Comparison of ENCODE assay signal across 22 cellular contexts in genomic region chr14:33917664-33918063, GRCh38. TPM values are rescaled to one million over a fixed set of nuclear protein-coding genes. Genes with fewer than 3 reads are reported as not detected.
DNase-seq lines count a peak whose midpoint lies in the region; ATAC-seq, FAIRE-seq and TF ChIP-seq lines count a peak whose summit lies in the region.
"Had no signal": no experiment of that assay in that cellular context is flagged by ENCODE, and none has a peak within 500 bp of the region (broad histone marks: within the 10 kb centered on the region; RNA-seq: fewer than 3 reads in every experiment).

No MANE protein-coding gene starts in this region.

- H2BK15ac ChIP-seq in H1 (ENCODE audit: low read length) (no peak overlapping the region), mesendoderm (replicated peaks; ENCODE audit: low read depth) (no peak overlapping the region)

- no peaks in the 10 kb centered on the region for H3K9me3 Mint-ChIP-seq in stimulated activated naive CD8-positive, alpha-beta T cell treated with anti-CD3 and anti-CD28 coated beads, Interleukin-15, amount 100 ng/mL, for 72 hours
- H3K9me3 Mint-ChIP-seq: activated T-helper 2 cell treated with anti-CD3 and anti-CD28 coated beads, Interferon-gamma antibody, Interleukin-2, Interleukin-4, amounts not matched to agents 10 μg/mL and 5 μg/mL and 100 μg/mL, durations not matched to agents 14 hours and 24 hours and 36 hours had no signal

- 88% methylated on average over 1 of the region's 1 CpG; no CpG with 5 or more reads in 1 of the 2 experiments for WGBS in H1 (ENCODE audit: extremely low coverage in 1 of 2, insufficient coverage in 1 of 2, insufficient read length in 1 of 2, insufficient replicate concordance in 2 of 2, low coverage in 1 of 2, low lambda C conversion rate in 2 of 2, missing lambda C conversion rate in 1 of 2), 2 experiments
- WGBS in mesendoderm (ENCODE audit: extremely low coverage, insufficient coverage, low lambda C conversion rate) = no CpG with 5 or more reads among the region's 1 CpG

- H3K27ac Mint-ChIP-seq in stimulated activated naive CD8-positive, alpha-beta T cell treated with anti-CD3 and anti-CD28 coated beads, Interleukin-15, amount 100 ng/mL, for 72 hours = no peak overlapping the region
- H3K27ac Mint-ChIP-seq: activated CD4-positive, alpha-beta T cell treated with anti-CD3 and anti-CD28 coated beads, Interleukin-2, amount 10 ng/mL, durations not matched to agents 7 days and 5 days; activated naive CD8-positive, alpha-beta T cell; activated T-helper 2 cell treated with anti-CD3 and anti-CD28 coated beads, Interferon-gamma antibody, Interleukin-2, Interleukin-4, amounts not matched to agents 10 μg/mL and 5 μg/mL and 100 μg/mL, durations not matched to agents 14 hours and 24 hours and 36 hours had no signal

- H3K27me3 Mint-ChIP-seq in stimulated activated naive CD8-positive, alpha-beta T cell treated with anti-CD3 and anti-CD28 coated beads, Interleukin-15, amount 100 ng/mL, for 72 hours = no peaks in the 10 kb centered on the region
- H3K27me3 Mint-ChIP-seq: activated naive CD8-positive, alpha-beta T cell had no signal

- H2BK5ac ChIP-seq in H1 (ENCODE audit: low read depth, low read length) = peak overlapping the region; percentile 44; the same call in 1 of the 2 replicates
- H2BK5ac ChIP-seq in mesendoderm (ENCODE audit: low read length) = no peak overlapping the region

- H3K4me1 ChIP-seq in H1 (replicated peaks in 1 of 4; ENCODE audit: control insufficient read depth in 3 of 4, insufficient read depth in 4 of 4, low read length in 3 of 4) (peaks cover 0 to 7% (median 4%) of the 10 kb centered on the region in 4 experiments; a peak in 4 of 7 replicates), mesendoderm (ENCODE audit: control insufficient read depth, low read depth, low read length) (peaks cover 7% of the 10 kb centered on the region), upper lobe of right lung (peaks cover 6% of the 10 kb centered on the region), uterus (no peaks in the 10 kb centered on the region)

- intact Hi-C loops in upper lobe of right lung (cut with DNase I) (no loop called here), uterus (cut with DNase I; ENCODE audit: low total_unique reads) (no loop called here)

- no peak overlapping the region for H3K4me3 Mint-ChIP-seq in stimulated activated naive CD8-positive, alpha-beta T cell treated with anti-CD3 and anti-CD28 coated beads, Interleukin-15, amount 100 ng/mL, for 72 hours
- H3K4me3 Mint-ChIP-seq: activated CD4-positive, alpha-beta T cell treated with anti-CD3 and anti-CD28 coated beads, Interleukin-2, amount 10 ng/mL, durations not matched to agents 7 days and 5 days; activated naive CD8-positive, alpha-beta T cell had no signal

- H3K4me1 Mint-ChIP-seq in stimulated activated naive CD8-positive, alpha-beta T cell treated with anti-CD3 and anti-CD28 coated beads, Interleukin-15, amount 100 ng/mL, for 72 hours = no peaks in the 10 kb centered on the region

- H2AK5ac ChIP-seq in H1 (ENCODE audit: low read depth, low read length) (no peak overlapping the region), mesendoderm (ENCODE audit: low read length) (no peak overlapping the region)

- H3K4me2 ChIP-seq in H1 (ENCODE audit: insufficient read depth in 1 of 2, low read depth in 2 of 2, low read length in 2 of 2) (no peak overlapping the region), mesendoderm (ENCODE audit: low read length) (no peak overlapping the region)

- CTCF ChIA-PET in H1 (lab: Charles Lee; ENCODE audit: partially characterized antibody) = interaction anchor here (1.5 to 2.8 kb wide), 2 partner anchors 9 to 15 kb away, joined by 4 to 11 read pairs; no protein-coding TSS in a partner anchor

- peaks cover 0 to 2% (median 0%) of the 10 kb centered on the region in 4 experiments; a peak in 1 of 8 replicates for H3K36me3 ChIP-seq in H1 (ENCODE audit: control insufficient read depth in 2 of 4, insufficient read depth in 4 of 4, low read length in 3 of 4)
- no peaks in the 10 kb centered on the region for H3K36me3 ChIP-seq in mesendoderm (ENCODE audit: control insufficient read depth, insufficient read depth, low read length)
- no peaks in the 10 kb centered on the region for H3K36me3 ChIP-seq in upper lobe of right lung
- no peaks in the 10 kb centered on the region for H3K36me3 ChIP-seq in uterus
- H3K36me3 ChIP-seq: gastrocnemius medialis, ovary had no signal

- no peak overlapping the region for H4K91ac ChIP-seq in H1 (replicated peaks; ENCODE audit: insufficient read length, low read length)

- no peaks in the 10 kb centered on the region for H4K20me1 ChIP-seq in H1 (replicated peaks in 1 of 2; ENCODE audit: control insufficient read depth in 1 of 2, insufficient read depth in 2 of 2, low read length in 2 of 2)

- no peak for FAIRE-seq in H1 (lab: Jason Lieb, UNC)
- FAIRE-seq: GM12891 had no signal

- H3K79me2 ChIP-seq in H1 (ENCODE audit: control insufficient read depth in 1 of 2, insufficient read depth in 2 of 2, low read length in 2 of 2) (no peaks in the 10 kb centered on the region), mesendoderm (ENCODE audit: control insufficient read depth, insufficient read depth, low read length) (no peaks in the 10 kb centered on the region)

- H3K18ac ChIP-seq in H1 (ENCODE audit: extremely low read depth, low read length) = no peak overlapping the region
- peak overlapping the region; percentile 44 for H3K18ac ChIP-seq in mesendoderm (ENCODE audit: low read length)

- POLR2A ChIA-PET in H1 (lab: Charles Lee; ENCODE audit: partially characterized antibody) = interaction anchor here (0.7 kb wide), 1 partner anchor 86 kb away, joined by 3 read pairs; no protein-coding TSS in a partner anchor

- H3K9ac ChIP-seq in H1 (replicated peaks in 1 of 4; ENCODE audit: extremely low read depth in 1 of 4, low read depth in 3 of 4, low read length in 3 of 4) (no peak overlapping the region), mesendoderm (ENCODE audit: low read length) (no peak overlapping the region)

- no peak overlapping the region for H3K27ac ChIP-seq in H1 (ENCODE audit: low read depth, low read length)
- H3K27ac ChIP-seq in mesendoderm (ENCODE audit: low read depth, low read length) = no peak overlapping the region
- H3K27ac ChIP-seq in upper lobe of right lung = peak overlapping the region; percentile 51
- peak overlapping the region in 1 of 2 donors; percentile 34 for H3K27ac ChIP-seq in uterus
- H3K27ac ChIP-seq: ovary had no signal

- H3K9me3 ChIP-seq in H1 (ENCODE audit: insufficient read depth in 2 of 2, low read depth in 1 of 2, low read length in 1 of 2) = no peaks in the 10 kb centered on the region
- H3K9me3 ChIP-seq in upper lobe of right lung = no peaks in the 10 kb centered on the region
- H3K9me3 ChIP-seq in uterus = no peaks in the 10 kb centered on the region
- H3K9me3 ChIP-seq: gastrocnemius medialis, ovary had no signal

- H3K23ac ChIP-seq in H1 (ENCODE audit: insufficient read length) = no peak overlapping the region
- H3K23ac ChIP-seq in mesendoderm (ENCODE audit: low read length) = no peak overlapping the region

- TF ChIP-seq CTCF in H1 (IDR thresholded peaks at IDR 0.05; ENCODE audit: control extremely low read depth in 1 of 3, insufficient read depth in 1 of 3, low read depth in 1 of 3, low read length in 3 of 3) = no peak
- TF ChIP-seq CTCF in upper lobe of right lung (IDR thresholded peaks at IDR 0.05) = no peak
- no peak for TF ChIP-seq CTCF in uterus (IDR thresholded peaks at IDR 0.05)

- TF ChIP-seq RAD21 in H1 (IDR thresholded peaks at IDR 0.05 in 1 of 2, conservative IDR thresholded peaks at IDR 0.05 in 1 of 2; ENCODE audit: low read depth in 2 of 2, low read length in 2 of 2) = no peak

- no peaks in the 10 kb centered on the region for H3K23me2 ChIP-seq in H1 (ENCODE audit: low read depth, low read length)

- H2AFZ ChIP-seq in H1 (ENCODE audit: low read length) = no peak overlapping the region

- H3K14ac ChIP-seq in H1 (ENCODE audit: insufficient read length) = no peak overlapping the region

- no peaks in the 10 kb centered on the region for H3K27me3 ChIP-seq in H1 (replicated peaks in 1 of 4; ENCODE audit: control insufficient read depth in 3 of 4, extremely low read depth in 1 of 4, insufficient read depth in 3 of 4, low read length in 3 of 4)
- H3K27me3 ChIP-seq in mesendoderm (ENCODE audit: insufficient read depth, low read length, poor library complexity) = no peaks in the 10 kb centered on the region
- H3K27me3 ChIP-seq in upper lobe of right lung = no peaks in the 10 kb centered on the region
- H3K27me3 ChIP-seq in uterus = no peaks in the 10 kb centered on the region
- H3K27me3 ChIP-seq: gastrocnemius medialis, ovary had no signal

- no peak for TF ChIP-seq EP300 in H1 (IDR thresholded peaks at IDR 0.05; ENCODE audit: borderline replicate concordance in 1 of 2, low read depth in 2 of 2, low read length in 2 of 2)

- H3K4me3 ChIP-seq in H1 (ENCODE audit: extremely low read depth in 1 of 4, insufficient read depth in 2 of 4, low read depth in 3 of 4, low read length in 4 of 4) = no peak overlapping the region
- no peak overlapping the region for H3K4me3 ChIP-seq in mesendoderm (ENCODE audit: low read length)
- H3K4me3 ChIP-seq in upper lobe of right lung = no peak overlapping the region
- no peak overlapping the region for H3K4me3 ChIP-seq in uterus
- H3K4me3 ChIP-seq: gastrocnemius medialis, ovary had no signal

- H4K8ac ChIP-seq in H1 (ENCODE audit: extremely low read depth, insufficient read depth, low read length) = no peak overlapping the region
- H4K8ac ChIP-seq in mesendoderm (ENCODE audit: low read depth, low read length) = no peak overlapping the region

- TF ChIP-seq POLR2A in H1 (IDR thresholded peaks at IDR 0.05; ENCODE audit: control extremely low read depth in 1 of 2, low read depth in 2 of 2, low read length in 2 of 2) (no peak), uterus (IDR thresholded peaks at IDR 0.05) (no peak)

- H2BK120ac ChIP-seq in H1 (replicated peaks; ENCODE audit: low read depth, low read length) (no peak overlapping the region), mesendoderm (ENCODE audit: low read depth, low read length) (no peak overlapping the region)

- H3K56ac ChIP-seq in H1 (replicated peaks; ENCODE audit: insufficient read length, low read depth, low read length) (no peak overlapping the region), mesendoderm (ENCODE audit: low read length) (peak overlapping the region; percentile 1)

- DNase-seq in NCI-H2107 treated with DMSO at 0.1 percent for 48 hours (lab: John Stamatoyannopoulos, UW; ENCODE audit: unreplicated experiment) = peak; percentile 82
- DNase-seq in NCI-H2107 (lab: John Stamatoyannopoulos, UW) = no peak
- DNase-seq in H1 (ENCODE audit: low read depth in 1 of 2, low spot score in 2 of 2) = no peak
- DNase-seq in mesendoderm = no peak
- no peak for DNase-seq in upper lobe of right lung
- DNase-seq in uterus = no peak
- no peak for DNase-seq in stimulated activated naive CD4-positive, alpha-beta T cell (lab: John Stamatoyannopoulos, UW)
- DNase-seq in stimulated activated naive CD8-positive, alpha-beta T cell treated with anti-CD3 and anti-CD28 coated beads, Interleukin-15, amount 100 ng/mL, for 72 hours = no peak
- DNase-seq: activated CD4-positive, alpha-beta T cell treated with anti-CD3 and anti-CD28 coated beads, Interleukin-2, amount 10 ng/mL, durations not matched to agents 7 days and 5 days; AML-193; gastrocnemius medialis; naive thymus-derived CD4-positive, alpha-beta T cell; NCI-H1105; NCI-H2029; NCI-H345; NCI-H774; ovary; SHP77; stimulated activated CD4-positive, alpha-beta T cell treated with anti-CD3 and anti-CD28 coated beads, Interleukin-1b, Interleukin-23, amount 100 ng/mL, for 48 hours had no signal

- H3K79me1 ChIP-seq in H1 (ENCODE audit: low read depth, low read length) = no peaks in the 10 kb centered on the region
- no peaks in the 10 kb centered on the region for H3K79me1 ChIP-seq in mesendoderm (ENCODE audit: low read length)

- H2BK12ac ChIP-seq in H1 (ENCODE audit: low read depth, low read length) = no peak overlapping the region

- H2BK20ac ChIP-seq in H1 (ENCODE audit: low read length) = no peak overlapping the region

- no peak overlapping the region for H4K5ac ChIP-seq in H1 (ENCODE audit: insufficient read length, low read depth, low read length)
- H4K5ac ChIP-seq in mesendoderm (ENCODE audit: low read length) = no peak overlapping the region

- no peak overlapping the region for H3K4ac ChIP-seq in H1 (replicated peaks; ENCODE audit: insufficient read length, low read depth, low read length)
- no peak overlapping the region for H3K4ac ChIP-seq in mesendoderm (ENCODE audit: low read depth, low read length)

- no peak for ATAC-seq in upper lobe of right lung
- no peak for ATAC-seq in stimulated activated naive CD8-positive, alpha-beta T cell treated with anti-CD3 and anti-CD28 coated beads, Interleukin-15, amount 100 ng/mL, for 72 hours
- ATAC-seq: naive thymus-derived CD4-positive, alpha-beta T cell had no signal

RNA-seq across cellular contexts. Expression of gene EGLN3, which starts 33.2 kb away (rescaled TPM):
- total RNA-seq in H1 (2021; fragmentation: NEBNext Ultra II Directional; extraction: Animal tissue kit (Norgen Biotek cat#: 25700)) = 24.4 and 27.3 TPM in 2 replicates
- polyA plus RNA-seq in H1 (2011; rRNA removed) = 8.8 and 10.6 TPM in 2 replicates
- 13.0 TPM for polyA plus RNA-seq in H1 (2011; cell fraction: cytosol; rRNA removed)
- 11.4 TPM for polyA plus RNA-seq in H1 (2011; cell fraction: nucleus; rRNA removed)
- 20.1 to 25.6 TPM (median 23.9 TPM) in 4 replicates for polyA plus RNA-seq in H1 (2012, experiment 1 of 2)
- polyA plus RNA-seq in H1 (2012, experiment 2 of 2) = 19.0 TPM
- 12.5 TPM for polyA plus RNA-seq in H1 (2013, experiment 1 of 2)
- 14.1 TPM for polyA plus RNA-seq in H1 (2013, experiment 2 of 2)
- 28.2 and 29.5 TPM in 2 replicates for polyA minus RNA-seq in H1 (2011; rRNA and poly(A)+ RNA removed)
- 16.9 TPM for polyA minus RNA-seq in H1 (2011; cell fraction: cytosol; rRNA and poly(A)+ RNA removed)
- polyA minus RNA-seq in H1 (2011; cell fraction: nucleus; rRNA and poly(A)+ RNA removed) = 37.3 TPM
- 24.2 TPM for polyA plus RNA-seq in mesendoderm (2013, experiment 1 of 2)
- 24.5 TPM for polyA plus RNA-seq in mesendoderm (2013, experiment 2 of 2)
- total RNA-seq in upper lobe of right lung (7.6 TPM), uterus (10 to 100 TPM in 1 of 4 donors, 1 to 10 TPM in 3; 2.6 to 42.7 (median 8.7) TPM)
